ENCODE assay signal across 1 cellular context in genomic region chr18:9157806-9158205, GRCh38.
TF ChIP-seq lines count a peak whose summit lies in the region.

No MANE protein-coding gene starts in this region.

TF ChIP-seq in GM23338, 12 proteins besides CTCF, POLR2A, EP300 and RAD21 (continued from another document):
- TF ChIP-seq REST (IDR thresholded peaks at IDR 0.05; ENCODE audit: unreplicated experiment) (no peak), ZNF114 (CRISPR knock-in tag; IDR thresholded peaks at IDR 0.05) (no peak), NANOG (IDR thresholded peaks at IDR 0.05; ENCODE audit: borderline replicate concordance) (no peak), ZNF462 (CRISPR knock-in tag; IDR thresholded peaks at IDR 0.05) (no peak), ZNF331 (CRISPR knock-in tag; IDR thresholded peaks at IDR 0.05; ENCODE audit: low read depth) (no peak)
